8 cellular contexts compared by ENCODE assay signal in genomic region chr15:65286704-65287514, GRCh38. TPM values are rescaled to one million over a fixed set of nuclear protein-coding genes. Genes with fewer than 3 reads are reported as not detected.
DNase-seq lines count a peak whose midpoint lies in the region; ATAC-seq and TF ChIP-seq lines count a peak whose summit lies in the region.

Gene PARP16 (minus strand): TSS chr15:65286883. CDS start chr15:65286426, 457 bp downstream.

- peak; percentile 93 for DNase-seq in GM13977 (ENCODE audit: low spot score)
- DNase-seq in NCI-H1417 treated with DMSO at 0.1 percent for 48 hours (lab: John Stamatoyannopoulos, UW), result peak; percentile 69
- peak; percentile 86 for DNase-seq in T follicular helper cell (ENCODE audit: low read depth)
- DNase-seq in activated naive CD8-positive, alpha-beta T cell treated with anti-CD3 and anti-CD28 coated beads, Interleukin-2, amount 50 U/mL, for 24 hours, result peak; percentile 95
- DNase-seq in heart right ventricle, result peak; percentile 88 to 92
- peak; percentile 91 for DNase-seq in progenitor cell of endocrine pancreas (ENCODE audit: low spot score, unreplicated experiment)
- DNase-seq in ureter (ENCODE audit: low spot score), result peak; percentile 92

- no peaks in the 10 kb centered on the region for H3K9me3 ChIP-seq in heart right ventricle

- peaks cover 0 to 9% (median 0%) of the 10 kb centered on the region in 9 donors for H3K36me3 ChIP-seq in heart right ventricle

- H3K27me3 ChIP-seq in heart right ventricle, result no peaks in the 10 kb centered on the region

- peak within 1 kb of the TSS; percentile 82 for H3K27ac Mint-ChIP-seq in activated naive CD8-positive, alpha-beta T cell treated with anti-CD3 and anti-CD28 coated beads, Interleukin-2, amount 50 U/mL, for 24 hours
- peak within 1 kb of the TSS; percentile 96 for H3K27ac Mint-ChIP-seq in progenitor cell of endocrine pancreas

- H3K36me3 Mint-ChIP-seq in activated naive CD8-positive, alpha-beta T cell treated with anti-CD3 and anti-CD28 coated beads, Interleukin-2, amount 50 U/mL, for 24 hours (ENCODE audit: low read depth), result peaks cover 7% of the 10 kb centered on the region
- no peaks in the 10 kb centered on the region for H3K36me3 Mint-ChIP-seq in progenitor cell of endocrine pancreas (ENCODE audit: insufficient read depth)

- no peaks in the 10 kb centered on the region for H3K27me3 Mint-ChIP-seq in activated naive CD8-positive, alpha-beta T cell treated with anti-CD3 and anti-CD28 coated beads, Interleukin-2, amount 50 U/mL, for 24 hours
- H3K27me3 Mint-ChIP-seq in progenitor cell of endocrine pancreas, result no peaks in the 10 kb centered on the region

- peak within 1 kb of the TSS; percentile 49 to 91 (median 78) for H3K4me3 ChIP-seq in heart right ventricle

- H3K27ac ChIP-seq in heart right ventricle, result peak within 1 kb of the TSS; percentile 50 to 96 (median 93)

- H3K4me1 Mint-ChIP-seq in activated naive CD8-positive, alpha-beta T cell treated with anti-CD3 and anti-CD28 coated beads, Interleukin-2, amount 50 U/mL, for 24 hours, result peaks cover 27% of the 10 kb centered on the region
- H3K4me1 Mint-ChIP-seq in progenitor cell of endocrine pancreas (ENCODE audit: low read depth), result peaks cover 18% of the 10 kb centered on the region

- peaks cover 2 to 28% (median 20%) of the 10 kb centered on the region in 9 donors for H3K4me1 ChIP-seq in heart right ventricle

- 3% methylated on average over 47 to 61 of the region's 62 CpGs for WGBS in heart right ventricle, 2 donors

- no peaks in the 10 kb centered on the region for H3K9me3 Mint-ChIP-seq in activated naive CD8-positive, alpha-beta T cell treated with anti-CD3 and anti-CD28 coated beads, Interleukin-2, amount 50 U/mL, for 24 hours
- H3K9me3 Mint-ChIP-seq in progenitor cell of endocrine pancreas (ENCODE audit: low read depth), result no peaks in the 10 kb centered on the region

- peak within 1 kb of the TSS; percentile 85 for H3K4me3 Mint-ChIP-seq in activated naive CD8-positive, alpha-beta T cell treated with anti-CD3 and anti-CD28 coated beads, Interleukin-2, amount 50 U/mL, for 24 hours
- H3K4me3 Mint-ChIP-seq in progenitor cell of endocrine pancreas (ENCODE audit: low read depth), result peak within 1 kb of the TSS; percentile 80

- TF ChIP-seq CTCF in GM13977 (IDR thresholded peaks at IDR 0.05; ENCODE audit: extremely low read depth, insufficient read depth, missing control alignments) (peak; percentile 55), heart right ventricle (IDR thresholded peaks at IDR 0.05) (peak; percentile 12 to 85 (median 58)), progenitor cell of endocrine pancreas (IDR thresholded peaks at IDR 0.05; ENCODE audit: unreplicated experiment) (peak; percentile 49)

- intact Hi-C loops in heart right ventricle (cut with DNase I), result loop anchor here in 3 of 10 donors (10.0 kb wide), 2 partner anchors 232 to 252 kb away; no protein-coding TSS in a partner anchor

- ATAC-seq in HG02840 (IDR thresholded peaks at IDR 0.05; ENCODE audit: low FRiP score, unreplicated experiment) (peak; percentile 92), heart right ventricle (peak; percentile 95 to 97 (median 96))
- peak; percentile 97 for ATAC-seq in activated naive CD8-positive, alpha-beta T cell treated with anti-CD3 and anti-CD28 coated beads, Interleukin-2, amount 50 U/mL, for 24 hours

- in situ Hi-C loops in GM13977 (cut with MboI; ENCODE audit: low pct_unique_long_range_greater_than_20kb, low sequenced_read_pairs, unreplicated experiment), result loop anchor here (25.0 kb wide), 2 partner anchors 100 to 225 kb away; partner anchors contain the start of genes CLPX and RASL12

RNA-seq across cellular contexts. Expression of gene PARP16, which starts in this region (rescaled TPM):
- total RNA-seq in heart right ventricle (1 to 10 TPM; 3.3 to 5.2 (median 4.8) TPM), progenitor cell of endocrine pancreas (10.5 and 12.6 TPM in 2 replicates), ureter (14.8 TPM)
- polyA plus RNA-seq in heart right ventricle, result 1 to 10 TPM; 3.1 to 4.6 TPM

Comparison
In these comparisons a context has a peak if more than half of its experiments do, and no peak if none do; other contexts are left out.
1. Peak in every context shown above with its lines: DNase-seq, ATAC-seq, H3K4me3 ChIP-seq and H3K27ac ChIP-seq.